26 cellular contexts compared by ENCODE assay signal in genomic region chr13:82439159-82439904, GRCh38.
"Had no signal": no experiment of that assay in that cellular context is flagged by ENCODE, and none has a peak within 500 bp of the region (broad histone marks: within the 10 kb centered on the region; RNA-seq: fewer than 3 reads in every experiment).

No MANE protein-coding gene starts in this region.

- H3K4me1 ChIP-seq: foreskin keratinocyte, heart right ventricle, lower lobe of right lung, psoas muscle, sigmoid colon, stomach, thyroid gland had no signal

- DNase-seq: dorsolateral prefrontal cortex; effector CD4-positive, alpha-beta T cell; foreskin keratinocyte; glutamatergic neuron; heart right ventricle; hippocampal formation; islet precursor cell; kidney glomerular epithelial cell; left colon; left ventricle myocardium superior; lower lobe of right lung; naive thymus-derived CD8-positive, alpha-beta T cell; nephron progenitor cell; nucleus accumbens; psoas muscle; right cardiac atrium; sigmoid colon; stimulated activated CD4-positive, alpha-beta T cell treated with anti-CD3 and anti-CD28 coated beads, Interleukin-2, amount 100 ng/mL, for 24 hours; stimulated activated CD4-positive, alpha-beta T cell treated with anti-CD3 and anti-CD28 coated beads, Interleukin-4, amount 100 ng/mL, for 24 hours; stimulated activated naive CD4-positive, alpha-beta T cell treated with Interleukin-2 at 50 U/mL for 16 hours; stomach; thyroid gland; trophoblast cell had no signal

- ATAC-seq: esophagus mucosa; foreskin keratinocyte; heart right ventricle; left colon; left ventricle myocardium superior; lower lobe of right lung; naive thymus-derived CD8-positive, alpha-beta T cell; psoas muscle; right cardiac atrium; stimulated activated effector memory CD8-positive, alpha-beta T cell treated with anti-CD3 and anti-CD28 coated beads, Interleukin-12 subunit alpha, Interleukin-12 subunit beta, amount 100 ng/mL, for 72 hours had no signal

- H3K36me3 ChIP-seq: heart right ventricle, lower lobe of right lung, sigmoid colon, stomach, thyroid gland had no signal

- H3K27ac ChIP-seq: dorsolateral prefrontal cortex, epithelial cell of prostate, foreskin keratinocyte, heart right ventricle, lower lobe of right lung, psoas muscle, sigmoid colon, stomach, thyroid gland had no signal

- H3K4me3 ChIP-seq: dorsolateral prefrontal cortex, heart right ventricle, lower lobe of right lung, psoas muscle, sigmoid colon, stomach, thyroid gland had no signal

- H3K27me3 ChIP-seq: dorsolateral prefrontal cortex, foreskin keratinocyte, heart right ventricle, sigmoid colon, stomach, thyroid gland had no signal

- H3K9me3 ChIP-seq: lower lobe of right lung, sigmoid colon, thyroid gland had no signal
